In the genomic region with DNA sequence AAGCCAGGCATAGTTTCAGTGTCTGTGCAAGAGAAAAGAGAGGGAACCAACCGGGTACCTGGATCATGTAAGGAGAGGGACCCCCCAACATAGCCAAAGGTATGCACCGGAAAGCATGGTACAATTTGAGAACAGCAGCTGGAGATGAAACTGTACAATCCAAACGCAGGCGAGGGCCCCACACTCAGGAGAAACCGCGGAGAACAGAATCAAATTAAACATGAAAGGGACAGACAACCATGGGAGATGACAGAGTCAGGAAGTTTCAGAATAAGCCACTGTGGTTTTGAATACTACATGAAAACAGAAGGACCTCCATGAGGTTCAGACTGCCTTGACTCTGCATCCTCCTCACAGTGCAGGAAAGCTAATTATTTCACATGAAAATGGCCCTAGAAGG, we compare ENCODE assay signal across 11 cellular contexts.
DNase-seq lines count a peak whose midpoint lies in the region; ATAC-seq lines count a peak whose summit lies in the region.
"Had no signal": no experiment of that assay in that cellular context is flagged by ENCODE, and none has a peak within 500 bp of the region (broad histone marks: within the 10 kb centered on the region; RNA-seq: fewer than 3 reads in every experiment).

No MANE protein-coding gene starts in this region.

- peaks cover 2% of the 10 kb centered on the region for H3K4me1 ChIP-seq in mesenchymal stem cell (ENCODE audit: control insufficient read depth, insufficient read depth, low read depth, low read length)

- peak; percentile 9 for DNase-seq in activated naive CD4-positive, alpha-beta T cell treated with Interleukin-2 at 50 U/mL for 16 hours
- no peak for DNase-seq in activated naive CD4-positive, alpha-beta T cell treated with anti-CD3 and anti-CD28 coated beads, Interleukin-2, amount 50 U/mL, for 16 hours
- DNase-seq in KBM-7 (peak; percentile 19), SIG-M5 (lab: John Stamatoyannopoulos, UW) (no peak), mesenchymal stem cell (no peak), cerebellar nuclear complex (lab: John Stamatoyannopoulos, UW) (no peak)
- DNase-seq in activated naive CD4-positive, alpha-beta T cell treated with anti-CD3 and anti-CD28 coated beads, Interleukin-2, amount 10 ng/mL, durations not matched to agents 7 days and 5 days, result peak; percentile 52
- DNase-seq: effector memory CD4-positive, alpha-beta T cell; NCI-H2029 had no signal

- H3K9me3 ChIP-seq in mesenchymal stem cell (ENCODE audit: control insufficient read depth, low read length), result no peaks in the 10 kb centered on the region

- no peak overlapping the region for H3K18ac ChIP-seq in mesenchymal stem cell (ENCODE audit: low read depth in 1 of 2, low read length in 2 of 2)

- H2BK15ac ChIP-seq in mesenchymal stem cell (ENCODE audit: low read depth, poor library complexity, severe bottlenecking), result no peak overlapping the region

- H3K4me1 Mint-ChIP-seq in activated naive CD4-positive, alpha-beta T cell treated with anti-CD3 and anti-CD28 coated beads, Interleukin-2, amount 10 ng/mL, durations not matched to agents 7 days and 5 days, result peaks cover 17% of the 10 kb centered on the region
- peaks cover 5% of the 10 kb centered on the region for H3K4me1 Mint-ChIP-seq in stimulated activated memory B cell treated with anti-CD40 and anti-IgM and Interleukin-4, amounts not matched to agents 10 μg/mL and 1 μg/mL and 100 μg/mL, for 72 hours

- no peaks in the 10 kb centered on the region for H3K36me3 ChIP-seq in mesenchymal stem cell (ENCODE audit: control insufficient read depth in 1 of 2, insufficient read depth in 2 of 2, low read depth in 1 of 2, low read length in 2 of 2)

- no peak overlapping the region for H2BK120ac ChIP-seq in mesenchymal stem cell (ENCODE audit: low read depth, low read length)

- H3K4ac ChIP-seq in mesenchymal stem cell (ENCODE audit: low read depth in 1 of 2, low read length in 2 of 2), result no peak overlapping the region

- no peak overlapping the region for H2AFZ ChIP-seq in mesenchymal stem cell (ENCODE audit: low read depth, low read length)

- H4K8ac ChIP-seq in mesenchymal stem cell (ENCODE audit: low read length), result no peak overlapping the region

- CTCF ChIA-PET in activated naive CD4-positive, alpha-beta T cell treated with anti-CD3 and anti-CD28 coated beads, Interleukin-2, amount 10 ng/mL, durations not matched to agents 7 days and 5 days (lab: Charles Lee), result interaction anchor here (0.8 to 2.0 kb wide), 3 partner anchors 44 to 175 kb away, joined by 3 to 9 read pairs (median 5); no protein-coding TSS in a partner anchor

- H3K36me3 Mint-ChIP-seq in activated naive CD4-positive, alpha-beta T cell treated with anti-CD3 and anti-CD28 coated beads, Interleukin-2, amount 10 ng/mL, durations not matched to agents 7 days and 5 days, result peaks cover 2% of the 10 kb centered on the region
- no peaks in the 10 kb centered on the region for H3K36me3 Mint-ChIP-seq in stimulated activated memory B cell treated with anti-CD40 and anti-IgM and Interleukin-4, amounts not matched to agents 10 μg/mL and 1 μg/mL and 100 μg/mL, for 72 hours
- H3K36me3 Mint-ChIP-seq: type B pancreatic cell had no signal

- no peak overlapping the region for H2AK5ac ChIP-seq in mesenchymal stem cell (ENCODE audit: low read length, severe bottlenecking)

- in situ Hi-C loops in KBM-7 (cut with MboI; ENCODE audit: low pct_unique_long_range_greater_than_20kb, low sequenced_read_pairs), result no loop called here

- H4K91ac ChIP-seq in mesenchymal stem cell (ENCODE audit: low read length), result no peak overlapping the region

- H3K14ac ChIP-seq in mesenchymal stem cell (ENCODE audit: low read length in 2 of 2), result no peak overlapping the region

- H2BK12ac ChIP-seq in mesenchymal stem cell (ENCODE audit: low read length in 2 of 2), result no peak overlapping the region

- no peak overlapping the region for H3K4me2 ChIP-seq in mesenchymal stem cell (ENCODE audit: low read length, poor library complexity, severe bottlenecking)

- H3K4me3 Mint-ChIP-seq in activated naive CD4-positive, alpha-beta T cell treated with anti-CD3 and anti-CD28 coated beads, Interleukin-2, amount 10 ng/mL, durations not matched to agents 7 days and 5 days, result no peak overlapping the region
- H3K4me3 Mint-ChIP-seq in stimulated activated memory B cell treated with anti-CD40 and anti-IgM and Interleukin-4, amounts not matched to agents 10 μg/mL and 1 μg/mL and 100 μg/mL, for 72 hours, result no peak overlapping the region
- H3K4me3 Mint-ChIP-seq: type B pancreatic cell had no signal

- no peaks in the 10 kb centered on the region for H3K9me3 Mint-ChIP-seq in activated naive CD4-positive, alpha-beta T cell treated with anti-CD3 and anti-CD28 coated beads, Interleukin-2, amount 10 ng/mL, durations not matched to agents 7 days and 5 days
- no peaks in the 10 kb centered on the region for H3K9me3 Mint-ChIP-seq in stimulated activated memory B cell treated with anti-CD40 and anti-IgM and Interleukin-4, amounts not matched to agents 10 μg/mL and 1 μg/mL and 100 μg/mL, for 72 hours

- H3K27ac ChIP-seq in mesenchymal stem cell (ENCODE audit: low read length, poor library complexity, severe bottlenecking), result no peak overlapping the region

- H3K27me3 Mint-ChIP-seq in activated naive CD4-positive, alpha-beta T cell treated with anti-CD3 and anti-CD28 coated beads, Interleukin-2, amount 10 ng/mL, durations not matched to agents 7 days and 5 days, result peaks cover 14% of the 10 kb centered on the region
- H3K27me3 Mint-ChIP-seq in stimulated activated memory B cell treated with anti-CD40 and anti-IgM and Interleukin-4, amounts not matched to agents 10 μg/mL and 1 μg/mL and 100 μg/mL, for 72 hours, result peaks cover 7% of the 10 kb centered on the region
- H3K27me3 Mint-ChIP-seq: type B pancreatic cell had no signal

- no peak overlapping the region for H2BK5ac ChIP-seq in mesenchymal stem cell (ENCODE audit: low read depth, low read length, poor library complexity, severe bottlenecking)

- no peak overlapping the region for H3K9ac ChIP-seq in mesenchymal stem cell (ENCODE audit: low read length)

- peak overlapping the region; percentile 10 for H3K27ac Mint-ChIP-seq in activated naive CD4-positive, alpha-beta T cell treated with anti-CD3 and anti-CD28 coated beads, Interleukin-2, amount 10 ng/mL, durations not matched to agents 7 days and 5 days
- H3K27ac Mint-ChIP-seq in stimulated activated memory B cell treated with anti-CD40 and anti-IgM and Interleukin-4, amounts not matched to agents 10 μg/mL and 1 μg/mL and 100 μg/mL, for 72 hours, result no peak overlapping the region
- H3K27ac Mint-ChIP-seq: type B pancreatic cell had no signal

- peaks cover 3 to 6% of the 10 kb centered on the region in 2 experiments for H3K27me3 ChIP-seq in mesenchymal stem cell (ENCODE audit: control insufficient read depth in 1 of 2, insufficient read depth in 1 of 2, low read length in 2 of 2)

- WGBS in mesenchymal stem cell, result 78% methylated on average over 6 of the region's 6 CpGs

- no peaks in the 10 kb centered on the region for H3K79me1 ChIP-seq in mesenchymal stem cell (replicated peaks; ENCODE audit: low read length, poor library complexity, severe bottlenecking)

- ATAC-seq in stimulated activated memory B cell treated with anti-CD40 and anti-IgM and Interleukin-4, amounts not matched to agents 10 μg/mL and 1 μg/mL and 100 μg/mL, for 72 hours, result peak; percentile 42

- no peak overlapping the region for H3K23ac ChIP-seq in mesenchymal stem cell (ENCODE audit: low read length in 2 of 2)

- H3K4me3 ChIP-seq in mesenchymal stem cell (ENCODE audit: insufficient read depth in 1 of 2, low read depth in 1 of 2, low read length in 2 of 2), result no peak overlapping the region

Comparison
In these comparisons a context has a peak if more than half of its experiments do, and no peak if none do; other contexts are left out.
1. DNase-seq: peak in activated naive CD4-positive, alpha-beta T cell treated with Interleukin-2 at 50 U/mL for 16 hours (single experiment), KBM-7 (single experiment) and activated naive CD4-positive, alpha-beta T cell treated with anti-CD3 and anti-CD28 coated beads, Interleukin-2, amount 10 ng/mL, durations not matched to agents 7 days and 5 days (single experiment); none in activated naive CD4-positive, alpha-beta T cell treated with anti-CD3 and anti-CD28 coated beads, Interleukin-2, amount 50 U/mL, for 16 hours (single experiment), SIG-M5 (single experiment), mesenchymal stem cell (single experiment) and cerebellar nuclear complex (0 of 2).